In genomic region chr17:50269477-50270429, GRCh38 we compare ENCODE assay signal across 8 cellular contexts. TPM values are rescaled to one million over a fixed set of nuclear protein-coding genes. Genes with fewer than 3 reads are reported as not detected.
A peak's percentile ranks its signal among the peaks of the same experiment; 100 is the strongest.
DNase-seq lines count a peak whose midpoint lies in the region; ATAC-seq, FAIRE-seq and TF ChIP-seq lines count a peak whose summit lies in the region.

No MANE protein-coding gene starts in this region.

- ATAC-seq in GM19351 (IDR thresholded peaks at IDR 0.05; ENCODE audit: unreplicated experiment) (peak; percentile 61), GM18858 (IDR thresholded peaks at IDR 0.05; ENCODE audit: unreplicated experiment) (no peak)

- POLR2A ChIA-PET in H1 (lab: Charles Lee; ENCODE audit: partially characterized antibody), result interaction anchor here (4.1 kb wide), 1 partner anchor 68 kb away, joined by 20 read pairs; the partner anchor contains the start of gene COL1A1

- peak overlapping the region; percentile 32 for H3K18ac ChIP-seq in H1 (ENCODE audit: extremely low read depth, low read length)

- peak; percentile 82 for DNase-seq in AG10803 (ENCODE audit: low read depth)
- DNase-seq in NCI-H446 (lab: John Stamatoyannopoulos, UW), result peak; percentile 19 to 65
- peak; percentile 54 for DNase-seq in activated CD4-positive, alpha-beta T cell treated with anti-CD3 and anti-CD28 coated beads, Interleukin-2, amount 50 U/mL, for 1 hour
- DNase-seq in H1 (ENCODE audit: low read depth in 1 of 2, low spot score in 2 of 2), result peak in 1 of 2 experiments; percentile 86
- DNase-seq in stimulated activated CD8-positive, alpha-beta memory T cell treated with anti-CD3 and anti-CD28 coated beads, Interleukin-2, amount 100 ng/mL, for 1 hour (ENCODE audit: low read depth in 2 of 2), result peak; percentile 9 to 35

- H3K79me1 ChIP-seq in H1 (ENCODE audit: low read depth, low read length), result peaks cover 5% of the 10 kb centered on the region; the same call in 1 of the 2 replicates

- H3K4me1 ChIP-seq in H1 (replicated peaks in 1 of 4; ENCODE audit: control insufficient read depth in 3 of 4, insufficient read depth in 4 of 4, low read length in 3 of 4) (peaks cover 2 to 25% (median 21%) of the 10 kb centered on the region in 4 experiments), mesodermal cell (ENCODE audit: control insufficient read depth, insufficient read depth, low read length, poor library complexity, severe bottlenecking) (peaks cover 76% of the 10 kb centered on the region)

- H3K9me3 ChIP-seq in H1 (ENCODE audit: insufficient read depth in 2 of 2, low read depth in 1 of 2, low read length in 1 of 2) (no peaks in the 10 kb centered on the region), mesodermal cell (ENCODE audit: control insufficient read depth, low read length) (no peaks in the 10 kb centered on the region)

- FAIRE-seq in H1 (lab: Jason Lieb, UNC), result peak; percentile 88

- H2AFZ ChIP-seq in H1 (ENCODE audit: low read length), result no peak overlapping the region

- TF ChIP-seq EP300 in H1 (IDR thresholded peaks at IDR 0.05; ENCODE audit: borderline replicate concordance in 1 of 2, low read depth in 2 of 2, low read length in 2 of 2), result no peak

- H2BK15ac ChIP-seq in H1 (ENCODE audit: low read length), result peak overlapping the region; percentile 99

- no peaks in the 10 kb centered on the region for H4K20me1 ChIP-seq in H1 (replicated peaks in 1 of 2; ENCODE audit: control insufficient read depth in 1 of 2, insufficient read depth in 2 of 2, low read length in 2 of 2)

- H3K9ac ChIP-seq in H1 (replicated peaks in 1 of 4; ENCODE audit: extremely low read depth in 1 of 4, low read depth in 3 of 4, low read length in 3 of 4), result no peak overlapping the region

- H4K5ac ChIP-seq in H1 (ENCODE audit: insufficient read length, low read depth, low read length), result no peak overlapping the region

- H3K56ac ChIP-seq in H1 (replicated peaks; ENCODE audit: insufficient read length, low read depth, low read length), result no peak overlapping the region

- H2BK5ac ChIP-seq in H1 (ENCODE audit: low read depth, low read length), result 0 out of 2 replicates have a peak overlapping the region, but pooled peaks have one; percentile 71

- peak overlapping the region; percentile 90 for H2BK20ac ChIP-seq in H1 (ENCODE audit: low read length)

- peak overlapping the region; percentile 12 for H2BK120ac ChIP-seq in H1 (replicated peaks; ENCODE audit: low read depth, low read length)

- peaks cover 4% of the 10 kb centered on the region; the same call in 1 of the 2 replicates for H3K23me2 ChIP-seq in H1 (ENCODE audit: low read depth, low read length)

- peak overlapping the region; percentile 92 for H4K8ac ChIP-seq in H1 (ENCODE audit: extremely low read depth, insufficient read depth, low read length)

- H3K36me3 ChIP-seq in H1 (ENCODE audit: control insufficient read depth in 2 of 4, insufficient read depth in 4 of 4, low read length in 3 of 4) (no peaks in the 10 kb centered on the region), mesodermal cell (ENCODE audit: control insufficient read depth, insufficient read depth, low read length) (no peaks in the 10 kb centered on the region)

- 0 out of 2 replicates have a peak overlapping the region, but pooled peaks have one; percentile 96 for H2BK12ac ChIP-seq in H1 (ENCODE audit: low read depth, low read length)

- TF ChIP-seq RAD21 in H1 (IDR thresholded peaks at IDR 0.05 in 1 of 2, conservative IDR thresholded peaks at IDR 0.05 in 1 of 2; ENCODE audit: low read depth in 2 of 2, low read length in 2 of 2), result peak; percentile 80 to 87

- TF ChIP-seq CTCF in AG10803 (conservative IDR thresholded peaks at IDR 0.05; ENCODE audit: low read length) (peak; percentile 92), H1 (IDR thresholded peaks at IDR 0.05; ENCODE audit: control extremely low read depth in 1 of 3, insufficient read depth in 1 of 3, low read depth in 1 of 3, low read length in 3 of 3) (peak; percentile 76 to 96 (median 86))

- no peak overlapping the region for H3K23ac ChIP-seq in H1 (ENCODE audit: insufficient read length)

- H3K27ac ChIP-seq in H1 (ENCODE audit: low read depth, low read length) (no peak overlapping the region), mesodermal cell (ENCODE audit: low read depth, low read length, severe bottlenecking) (peak overlapping the region; percentile 66)

- peaks cover 0 to 12% (median 5%) of the 10 kb centered on the region in 4 experiments; a peak in 4 of 7 replicates for H3K27me3 ChIP-seq in H1 (replicated peaks in 1 of 4; ENCODE audit: control insufficient read depth in 3 of 4, extremely low read depth in 1 of 4, insufficient read depth in 3 of 4, low read length in 3 of 4)

- H2AK5ac ChIP-seq in H1 (ENCODE audit: low read depth, low read length), result peak overlapping the region; percentile 77; the same call in 1 of the 2 replicates

- H3K14ac ChIP-seq in H1 (ENCODE audit: insufficient read length), result no peak overlapping the region

- CTCF ChIA-PET in H1 (lab: Charles Lee; ENCODE audit: partially characterized antibody), result interaction anchor here (0.8 to 41.5 kb wide), 20 partner anchors 11 to 146 kb away, joined by 3 to 1349 read pairs (median 6); partner anchors contain the start of genes COL1A1, LRRC59 and SGCA

- WGBS in H1 (ENCODE audit: extremely low coverage in 1 of 2, insufficient coverage in 1 of 2, insufficient read length in 1 of 2, insufficient replicate concordance in 2 of 2, low coverage in 1 of 2, low lambda C conversion rate in 2 of 2, missing lambda C conversion rate in 1 of 2), 2 experiments, result 77% methylated on average over 16 of the region's 16 CpGs; no CpG with 5 or more reads in 1 of the 2 experiments
- 78 to 90% methylated on average over 11 to 14 of the region's 16 CpGs for WGBS in mesodermal cell (ENCODE audit: insufficient coverage in 2 of 2), 2 experiments

- H3K4ac ChIP-seq in H1 (replicated peaks; ENCODE audit: insufficient read length, low read depth, low read length), result peak overlapping the region; percentile 21

- H3K4me3 ChIP-seq in AG10803 (ENCODE audit: low read length) (peak overlapping the region; percentile 66), H1 (ENCODE audit: extremely low read depth in 1 of 4, insufficient read depth in 2 of 4, low read depth in 3 of 4, low read length in 4 of 4) (0 out of 8 replicates have a peak overlapping the region, but pooled peaks of 1 of the 4 experiments have one; percentile 5), mesodermal cell (ENCODE audit: extremely low read depth, insufficient read depth, low read length, poor library complexity, severe bottlenecking) (no peak overlapping the region)

- H3K4me2 ChIP-seq in H1 (ENCODE audit: insufficient read depth in 1 of 2, low read depth in 2 of 2, low read length in 2 of 2), result peak overlapping the region; percentile 19 to 24; a peak in 1 of 4 replicates

- peak overlapping the region; percentile 88 for H4K91ac ChIP-seq in H1 (replicated peaks; ENCODE audit: insufficient read length, low read length)

- H3K79me2 ChIP-seq in H1 (ENCODE audit: control insufficient read depth in 1 of 2, insufficient read depth in 2 of 2, low read length in 2 of 2), result no peaks in the 10 kb centered on the region

- no peak for TF ChIP-seq POLR2A in H1 (IDR thresholded peaks at IDR 0.05; ENCODE audit: control extremely low read depth in 1 of 2, low read depth in 2 of 2, low read length in 2 of 2)

TF ChIP-seq in H1, 55 proteins besides CTCF, POLR2A, EP300 and RAD21:
- TF ChIP-seq HDAC2 (IDR thresholded peaks at IDR 0.05; ENCODE audit: borderline replicate concordance in 1 of 2, low read depth in 2 of 2, low read length in 2 of 2), result 0 out of 4 replicates have a peak, but pooled peaks of 1 of the 2 experiments have one; percentile 45
- TF ChIP-seq SIRT6 (IDR thresholded peaks at IDR 0.05; ENCODE audit: low read length), result no peak
- no peak for TF ChIP-seq TBP (IDR thresholded peaks at IDR 0.05; ENCODE audit: low read depth, low read length)
- peak; percentile 95 for TF ChIP-seq KDM1A (IDR thresholded peaks at IDR 0.05; ENCODE audit: borderline replicate concordance, low read length)
- TF ChIP-seq JUN (IDR thresholded peaks at IDR 0.05; ENCODE audit: low read depth, low read length), result no peak

RNA-seq across cellular contexts. Expression of gene TMEM92, which starts 4.5 kb away (rescaled TPM):
- total RNA-seq in H1 (2021; fragmentation: NEBNext Ultra II Directional; extraction: Animal tissue kit (Norgen Biotek cat#: 25700)), result 11.9 and 12.2 TPM in 2 replicates
- polyA plus RNA-seq in H1 (2011; rRNA removed), result 24.8 and 39.2 TPM in 2 replicates
- 14.9 TPM for polyA plus RNA-seq in H1 (2011; cell fraction: cytosol; rRNA removed)
- polyA plus RNA-seq in H1 (2011; cell fraction: nucleus; rRNA removed), result 13.5 TPM
- polyA plus RNA-seq in H1 (2012, experiment 1 of 2), result 12.3 to 17.0 TPM (median 15.6 TPM) in 4 replicates
- 17.9 TPM for polyA plus RNA-seq in H1 (2012, experiment 2 of 2)
- polyA plus RNA-seq in H1 (2013, experiment 1 of 2), result 23.2 TPM
- 31.1 TPM for polyA plus RNA-seq in H1 (2013, experiment 2 of 2)
- polyA minus RNA-seq in H1 (2011; rRNA and poly(A)+ RNA removed), result 6.3 and 10.4 TPM in 2 replicates
- polyA minus RNA-seq in H1 (2011; cell fraction: cytosol; rRNA and poly(A)+ RNA removed), result 15.3 TPM
- 12.1 TPM for polyA minus RNA-seq in H1 (2011; cell fraction: nucleus; rRNA and poly(A)+ RNA removed)
- 10.9 TPM for polyA plus RNA-seq in mesodermal cell (2013, experiment 1 of 2)
- 6.7 TPM for polyA plus RNA-seq in mesodermal cell (2013, experiment 2 of 2)
